In genomic region chr20:19886666-19887288, GRCh38 we compare ENCODE assay signal across 9 cellular contexts.
A peak's percentile ranks its signal among the peaks of the same experiment; 100 is the strongest.
DNase-seq lines count a peak whose midpoint lies in the region; ATAC-seq and TF ChIP-seq lines count a peak whose summit lies in the region.
"Had no signal": no experiment of that assay in that cellular context is flagged by ENCODE, and none has a peak within 500 bp of the region (broad histone marks: within the 10 kb centered on the region; RNA-seq: fewer than 3 reads in every experiment).

No MANE protein-coding gene starts in this region.

- POLR2A ChIA-PET in IMR-90 (lab: Charles Lee; ENCODE audit: unreplicated experiment) = interaction anchor here (0.6 to 1.5 kb wide), 9 partner anchors 70 to 1829 kb away, joined by 3 to 18 read pairs (median 5); no protein-coding TSS in a partner anchor

- H4K8ac ChIP-seq in IMR-90 (ENCODE audit: low read depth in 2 of 2, low read length in 2 of 2) = peak overlapping the region; percentile 75 to 87

- H3K18ac ChIP-seq in IMR-90 (ENCODE audit: low read depth, low read length) = peak overlapping the region; percentile 82

- no peak for TF ChIP-seq POLR2A in IMR-90 (IDR thresholded peaks at IDR 0.05; ENCODE audit: low read depth, low read length)

- dilution Hi-C loops in IMR-90 (cut with HindIII; ENCODE audit: low sequenced_read_pairs, unreplicated experiment) (no loop called here), mammary epithelial cell (cut with HindIII; ENCODE audit: low sequenced_read_pairs) (no loop called here)

- CTCF ChIA-PET in IMR-90 (lab: Yijun Ruan, JAX) (interaction anchor here (0.6 to 1.6 kb wide), 4 partner anchors 87 to 1521 kb away, joined by 3 to 6 read pairs (median 4); no protein-coding TSS in a partner anchor), mammary epithelial cell (lab: Charles Lee; ENCODE audit: low non-redundant PET) (interaction anchor here (0.5 to 0.7 kb wide), 3 partner anchors 102 to 106 kb away, joined by 3 to 13 read pairs (median 5); no protein-coding TSS in a partner anchor)

- peak overlapping the region; percentile 97 for H2BK5ac ChIP-seq in IMR-90 (ENCODE audit: low read depth, low read length, poor library complexity, severe bottlenecking)

- peak overlapping the region; percentile 96 for H3K9ac ChIP-seq in IMR-90 (ENCODE audit: low read depth, low read length)
- H3K9ac ChIP-seq in mammary epithelial cell (ENCODE audit: insufficient read depth, low read length) = peak overlapping the region; percentile 75
- peak overlapping the region; percentile 12 to 82 (median 55) for H3K9ac ChIP-seq in subcutaneous abdominal adipose tissue (ENCODE audit: low read length in 5 of 5)

- H3K36me3 ChIP-seq in IMR-90 (ENCODE audit: control insufficient read depth, insufficient read depth, low read length) = peaks cover 10% of the 10 kb centered on the region
- H3K36me3 ChIP-seq in mammary epithelial cell (ENCODE audit: insufficient read depth, low read length) = no peaks in the 10 kb centered on the region
- H3K36me3 ChIP-seq in subcutaneous abdominal adipose tissue (ENCODE audit: control insufficient read depth in 5 of 5, insufficient read depth in 5 of 5, low read length in 5 of 5) = peaks cover 0 to 2% (median 0%) of the 10 kb centered on the region in 5 donors

- peak overlapping the region; percentile 93 for H4K5ac ChIP-seq in IMR-90 (ENCODE audit: low read depth, low read length)

- in situ Hi-C loops in IMR-90 (cut with MboI; ENCODE audit: low sequenced_read_pairs) (loop anchor here (5.0 to 10.0 kb wide), 2 partner anchors 99 to 192 kb away; no protein-coding TSS in a partner anchor), mammary epithelial cell (cut with MboI; ENCODE audit: low sequenced_read_pairs in 2 of 2) (loop anchor here in 1 of 2 donors (5.0 to 10.0 kb wide), 2 partner anchors 101 to 202 kb away; no protein-coding TSS in a partner anchor)

- H3K4me1 ChIP-seq in IMR-90 (ENCODE audit: control insufficient read depth, insufficient read depth, low read length) = peaks cover 29% of the 10 kb centered on the region
- peaks cover 62% of the 10 kb centered on the region for H3K4me1 ChIP-seq in mammary epithelial cell (ENCODE audit: insufficient read depth, low read length)
- peaks cover 9 to 71% (median 68%) of the 10 kb centered on the region in 5 donors for H3K4me1 ChIP-seq in subcutaneous abdominal adipose tissue (ENCODE audit: control insufficient read depth in 5 of 5, insufficient read depth in 5 of 5, low read length in 5 of 5)

- H3K4ac ChIP-seq in IMR-90 (ENCODE audit: low read depth, low read length) = peak overlapping the region; percentile 97

- peak overlapping the region; percentile 98 for H3K23ac ChIP-seq in IMR-90 (ENCODE audit: low read depth, low read length)

- H3K4me2 ChIP-seq in IMR-90 (ENCODE audit: low read depth, low read length) (peak overlapping the region; percentile 77), mammary epithelial cell (ENCODE audit: insufficient read depth, low read depth, low read length) (peak overlapping the region; percentile 88)

- peak overlapping the region; percentile 89 for H2AK5ac ChIP-seq in IMR-90 (ENCODE audit: low read depth, low read length)

- peaks cover 31% of the 10 kb centered on the region for H3K79me2 ChIP-seq in mammary epithelial cell (ENCODE audit: insufficient read depth, low read length)

- H4K20me1 ChIP-seq in IMR-90 (ENCODE audit: insufficient read depth, low read length) (no peaks in the 10 kb centered on the region), mammary epithelial cell (ENCODE audit: insufficient read depth, low read length) (no peaks in the 10 kb centered on the region)

- WGBS in IMR-90 (ENCODE audit: extremely low coverage in 2 of 2, insufficient read length in 1 of 2), 2 experiments = no CpG with 5 or more reads among the region's 8 CpGs
- 46% methylated on average over 7 of the region's 8 CpGs for WGBS in mammary epithelial cell (ENCODE audit: low coverage, missing lambda C conversion rate)

- peak overlapping the region; percentile 94 for H2BK120ac ChIP-seq in IMR-90 (ENCODE audit: low read depth, low read length)

- peak overlapping the region; percentile 91 for H4K91ac ChIP-seq in IMR-90 (ENCODE audit: insufficient read depth, low read depth, low read length)

- H3K56ac ChIP-seq in IMR-90 (ENCODE audit: extremely low read depth, insufficient read depth, low read length) = peak overlapping the region; percentile 96

- BruUV-seq in IMR-90 (replicated peaks; lab: Mats Ljungman, UMichigan) = TSS peak; percentile 43
- BruUV-seq in mammary epithelial cell (replicated peaks; lab: Mats Ljungman, UMichigan) = no TSS peak

- TF ChIP-seq RAD21 in IMR-90 (IDR thresholded peaks at IDR 0.05; ENCODE audit: low read length) = peak; percentile 59

- peak overlapping the region; percentile 97; the same call in 2 of the 3 replicates for H2BK15ac ChIP-seq in IMR-90 (ENCODE audit: low read depth, low read length)

- DNase-seq in IMR-90 = peak; percentile 56
- peak; percentile 34 for DNase-seq in mammary epithelial cell
- no peak for DNase-seq in left lobe of liver (ENCODE audit: low spot score)
- DNase-seq in NCI-H1694 treated with DMSO at 0.1 percent for 48 hours (lab: John Stamatoyannopoulos, UW) = no peak
- DNase-seq in NCI-H2029 treated with DMSO at 0.1 percent for 48 hours (lab: John Stamatoyannopoulos, UW) = no peak
- DNase-seq: naive thymus-derived CD8-positive, alpha-beta T cell had no signal

- peak overlapping the region; percentile 81 for H2AK9ac ChIP-seq in IMR-90 (replicated peaks; ENCODE audit: low read depth, low read length, poor library complexity)

- H3K27ac ChIP-seq in IMR-90 (ENCODE audit: insufficient read depth, low read length) = peak overlapping the region; percentile 100
- H3K27ac ChIP-seq in mammary epithelial cell (ENCODE audit: insufficient read depth, low read depth, low read length) = peak overlapping the region; percentile 98
- peak overlapping the region; percentile 91 for H3K27ac ChIP-seq in subcutaneous abdominal adipose tissue (ENCODE audit: low read depth, low read length)

- no peaks in the 10 kb centered on the region for H3K9me3 ChIP-seq in IMR-90 (ENCODE audit: control insufficient read depth, insufficient read depth, low read length)
- no peaks in the 10 kb centered on the region for H3K9me3 ChIP-seq in mammary epithelial cell (replicated peaks; ENCODE audit: insufficient read depth, low read length)
- no peaks in the 10 kb centered on the region for H3K9me3 ChIP-seq in subcutaneous abdominal adipose tissue (ENCODE audit: control insufficient read depth in 5 of 5, low read length in 5 of 5)

- H2AFZ ChIP-seq in IMR-90 (replicated peaks; ENCODE audit: low read length, poor library complexity) (no peak overlapping the region), mammary epithelial cell (ENCODE audit: low read depth, low read length) (peak overlapping the region; percentile 64)

- peak overlapping the region; percentile 57; the same call in 1 of the 2 replicates for H3K4me3 ChIP-seq in IMR-90 (ENCODE audit: insufficient read depth, low read depth, low read length)
- H3K4me3 ChIP-seq in mammary epithelial cell (replicated peaks in 1 of 3; ENCODE audit: insufficient read depth in 1 of 3, low read depth in 2 of 3, low read length in 3 of 3) = peak overlapping the region in 2 of 3 experiments; percentile 14 to 47
- H3K4me3 ChIP-seq in subcutaneous abdominal adipose tissue (ENCODE audit: low read depth in 1 of 5, low read length in 5 of 5) = peak overlapping the region; percentile 57 to 77 (median 66)

- TF ChIP-seq CTCF in IMR-90 (conservative IDR thresholded peaks at IDR 0.05; ENCODE audit: low read depth, low read length) (peak; percentile 41), mammary epithelial cell (conservative IDR thresholded peaks at IDR 0.05 in 1 of 2, IDR thresholded peaks at IDR 0.05 in 1 of 2; ENCODE audit: extremely low read depth in 1 of 2, insufficient read depth in 1 of 2, low read depth in 1 of 2, low read length in 2 of 2) (peak; percentile 31 to 56)

- intact Hi-C loops in IMR-90 (cut with micrococcal nuclease) (loop anchor here (1.0 to 5.0 kb wide), 3 partner anchors 101 to 194 kb away; no protein-coding TSS in a partner anchor), mammary epithelial cell (cut with micrococcal nuclease) (loop anchor here (1.0 kb wide), 2 partner anchors 28 to 101 kb away; no protein-coding TSS in a partner anchor)

- H3K14ac ChIP-seq in IMR-90 (replicated peaks; ENCODE audit: low read depth, low read length) = peak overlapping the region; percentile 97

- peaks cover 9% of the 10 kb centered on the region for H3K9me1 ChIP-seq in IMR-90 (ENCODE audit: insufficient read depth, low read length)

- peak overlapping the region; percentile 95 for H2BK20ac ChIP-seq in IMR-90 (ENCODE audit: low read depth, low read length)

- ATAC-seq in IMR-90 (ENCODE audit: low read depth) (peak; percentile 2; the same call in 1 of the 2 replicates), left lobe of liver (peak; percentile 29), GM21447 (IDR thresholded peaks at IDR 0.05; ENCODE audit: unreplicated experiment) (no peak)
- ATAC-seq: naive thymus-derived CD8-positive, alpha-beta T cell; stimulated activated effector memory CD8-positive, alpha-beta T cell treated with anti-CD3 and anti-CD28 coated beads, Interleukin-12 subunit alpha, Interleukin-12 subunit beta, amount 100 ng/mL, for 72 hours had no signal

- peaks cover 7 to 72% of the 10 kb centered on the region in 2 experiments; a peak in 3 of 4 replicates for H3K79me1 ChIP-seq in IMR-90 (ENCODE audit: low read depth in 1 of 2, low read length in 2 of 2)

- H3K27me3 ChIP-seq in IMR-90 (ENCODE audit: control insufficient read depth, insufficient read depth, low read length) (no peaks in the 10 kb centered on the region), mammary epithelial cell (ENCODE audit: insufficient read depth, low read length) (no peaks in the 10 kb centered on the region), subcutaneous abdominal adipose tissue (ENCODE audit: control insufficient read depth in 5 of 5, insufficient read depth in 4 of 5, low read length in 5 of 5) (no peaks in the 10 kb centered on the region)

TF ChIP-seq in IMR-90, 13 proteins besides CTCF, POLR2A, EP300 and RAD21:
- TF ChIP-seq FOS (IDR thresholded peaks at IDR 0.05; ENCODE audit: low read depth, low read length) (no peak), SMC3 (IDR thresholded peaks at IDR 0.05; ENCODE audit: low read depth, low read length) (peak; percentile 44), NFE2L2 (IDR thresholded peaks at IDR 0.05; ENCODE audit: low read depth, low read length) (no peak)
TF ChIP-seq in IMR-90: peak in this region for 1.

Comparison
In these comparisons a context has a peak if more than half of its experiments do, and no peak if none do; other contexts are left out.
1. DNase-seq: peak in IMR-90 (single experiment) and mammary epithelial cell (single experiment); none in left lobe of liver (single experiment), NCI-H1694 treated with DMSO at 0.1 percent for 48 hours (single experiment) and NCI-H2029 treated with DMSO at 0.1 percent for 48 hours (single experiment).
2. Peak in every context shown above with its lines, with median percentiles within 50 percentile points of each other: H3K27ac ChIP-seq, H3K4me3 ChIP-seq and H3K9ac ChIP-seq.